31 cellular contexts compared by ENCODE assay signal in genomic region chr1:41284121-41284520, GRCh38.
"Had no signal": no experiment of that assay in that cellular context is flagged by ENCODE, and none has a peak within 500 bp of the region (broad histone marks: within the 10 kb centered on the region; RNA-seq: fewer than 3 reads in every experiment).

No MANE protein-coding gene starts in this region.

- H3K4me1 ChIP-seq: body of pancreas, breast epithelium had no signal

- H3K27me3 ChIP-seq: adrenal gland, body of pancreas, breast epithelium had no signal

- H3K9me3 ChIP-seq: adrenal gland, body of pancreas, breast epithelium had no signal

- H3K36me3 ChIP-seq: adrenal gland, brain microvascular endothelial cell, breast epithelium had no signal

- H3K4me3 ChIP-seq: adrenal gland, body of pancreas, breast epithelium had no signal

- DNase-seq: activated CD4-positive, alpha-beta memory T cell treated with anti-CD3 and anti-CD28 coated beads, Interleukin-2, amount 10 ng/mL, durations not matched to agents 7 days and 5 days; activated CD4-positive, alpha-beta T cell treated with anti-CD3 and anti-CD28 coated beads for 1 hour; activated CD4-positive, alpha-beta T cell treated with anti-CD3 and anti-CD28 coated beads for 36 hours; activated CD4-positive, alpha-beta T cell treated with anti-CD3 and anti-CD28 coated beads for 48 hours; activated CD4-positive, alpha-beta T cell treated with anti-CD3 and anti-CD28 coated beads, Interleukin-2, amount 10 ng/mL, durations not matched to agents 7 days and 5 days; activated CD4-positive, alpha-beta T cell treated with anti-CD3 and anti-CD28 coated beads, Interleukin-2, amount 50 U/mL, for 48 hours; activated CD4-positive, CD25-positive, alpha-beta regulatory T cell; activated CD8-positive, alpha-beta memory T cell treated with anti-CD3 and anti-CD28 coated beads for 24 hours; activated CD8-positive, alpha-beta memory T cell treated with anti-CD3 and anti-CD28 coated beads, Interleukin-2, amount 10 ng/mL, durations not matched to agents 7 days and 5 days; activated CD8-positive, alpha-beta memory T cell treated with anti-CD3 and anti-CD28 coated beads, Interleukin-2, amount 50 U/mL, for 48 hours; activated CD8-positive, alpha-beta T cell treated with anti-CD3 and anti-CD28 coated beads, Interleukin-2, amount 10 ng/mL, durations not matched to agents 7 days and 5 days; activated effector memory CD4-positive, alpha-beta T cell treated with anti-CD3 and anti-CD28 coated beads, Interleukin-2, amount 50 U/mL, for 16 hours; activated gamma-delta T cell treated with Interleukin-2 at 50 U/mL for 16 hours; activated naive CD4-positive, alpha-beta T cell; activated naive CD4-positive, alpha-beta T cell treated with anti-CD3 and anti-CD28 coated beads for 36 hours; activated naive CD4-positive, alpha-beta T cell treated with anti-CD3 and anti-CD28 coated beads, Interleukin-2, amount 50 U/mL, for 16 hours; activated naive CD8-positive, alpha-beta T cell treated with anti-CD3 and anti-CD28 coated beads for 36 hours; activated T-cell treated with anti-CD3 and anti-CD28 coated beads, Interleukin-2, amount 50 U/mL, for 1 hour; activated T-cell treated with anti-CD3 and anti-CD28 coated beads, Interleukin-2, amount 50 U/mL, for 4 hours; activated T-cell treated with anti-CD3 and anti-CD28 coated beads, Interleukin-2, amount 50 U/mL, for 72 hours; amniotic stem cell; aorta; body of pancreas; brain microvascular endothelial cell; central memory CD4-positive, alpha-beta T cell; T-helper 1 cell; T-helper 2 cell; T-helper 9 cell had no signal

- H3K27ac ChIP-seq: adrenal gland, body of pancreas, brain microvascular endothelial cell, breast epithelium, VCaP had no signal
